Comparison of ENCODE assay signal across 14 cellular contexts in the genomic region with DNA sequence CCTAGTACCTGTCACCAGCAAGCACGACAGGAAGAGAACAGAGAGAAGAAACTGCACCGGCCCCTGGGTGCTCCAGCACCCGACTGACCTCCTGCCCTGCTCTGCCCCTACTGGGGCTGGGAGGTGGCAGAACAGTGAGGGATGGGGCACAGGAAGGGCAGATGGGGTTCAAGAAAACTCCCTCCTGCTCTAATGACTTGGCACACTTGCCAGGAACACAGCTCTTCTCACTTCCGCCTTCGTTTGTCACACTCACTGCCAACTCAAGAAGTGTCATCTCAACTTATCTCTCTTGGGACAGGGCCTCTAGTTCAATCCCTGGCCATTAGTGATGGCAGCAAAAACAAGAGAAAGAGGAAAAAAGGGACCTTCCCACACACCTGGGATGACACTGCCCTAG. TPM values are rescaled to one million over a fixed set of nuclear protein-coding genes. Genes with fewer than 3 reads are reported as not detected.
A peak's percentile ranks its signal among the peaks of the same experiment; 100 is the strongest.
DNase-seq lines count a peak whose midpoint lies in the region; ATAC-seq and TF ChIP-seq lines count a peak whose summit lies in the region.
"Had no signal": no experiment of that assay in that cellular context is flagged by ENCODE, and none has a peak within 500 bp of the region (broad histone marks: within the 10 kb centered on the region; RNA-seq: fewer than 3 reads in every experiment).

No MANE protein-coding gene starts in this region.

- H3K9me3 Mint-ChIP-seq in CD4-positive, CD25-positive, alpha-beta regulatory T cell: peaks cover 0 to 3% (median 0%) of the 10 kb centered on the region in 7 donors
- no peaks in the 10 kb centered on the region for H3K9me3 Mint-ChIP-seq in activated B cell treated with CpG ODN at 0.5 μM for 24 hours

- H3K4me3 Mint-ChIP-seq in CD4-positive, CD25-positive, alpha-beta regulatory T cell: no peak overlapping the region
- no peak overlapping the region for H3K4me3 Mint-ChIP-seq in activated B cell treated with CpG ODN at 0.5 μM for 24 hours
- H3K4me3 Mint-ChIP-seq: activated naive CD8-positive, alpha-beta T cell had no signal

- peak overlapping the region; percentile 45 to 82 (median 48) for H3K27ac Mint-ChIP-seq in CD4-positive, CD25-positive, alpha-beta regulatory T cell
- H3K27ac Mint-ChIP-seq in activated B cell treated with CpG ODN at 0.5 μM for 24 hours: peak overlapping the region; percentile 50
- H3K27ac Mint-ChIP-seq: activated naive CD8-positive, alpha-beta T cell had no signal

- peaks cover 15% of the 10 kb centered on the region for H3K4me1 ChIP-seq in CD4-positive, CD25-positive, alpha-beta regulatory T cell (ENCODE audit: control insufficient read depth, insufficient read depth, low read length, poor library complexity, severe bottlenecking)
- peaks cover 0 to 4% of the 10 kb centered on the region in 2 donors for H3K4me1 ChIP-seq in muscle layer of duodenum (ENCODE audit: control insufficient read depth in 1 of 2, insufficient read depth in 2 of 2, low read length in 2 of 2)
- H3K4me1 ChIP-seq: foreskin keratinocyte had no signal

- TF ChIP-seq CTCF in activated B cell treated with CpG ODN at 0.5 μM for 24 hours (IDR thresholded peaks at IDR 0.05): no peak

- intact Hi-C loops in activated B cell treated with CpG ODN at 0.5 μM for 24 hours (cut with micrococcal nuclease): loop anchor here (1.0 kb wide), 2 partner anchors 11 to 70 kb away; no protein-coding TSS in a partner anchor

- H3K4me1 Mint-ChIP-seq in CD4-positive, CD25-positive, alpha-beta regulatory T cell: peaks cover 12 to 51% (median 20%) of the 10 kb centered on the region in 4 donors
- H3K4me1 Mint-ChIP-seq in activated B cell treated with CpG ODN at 0.5 μM for 24 hours: peaks cover 14% of the 10 kb centered on the region

- no peaks in the 10 kb centered on the region for H3K9me3 ChIP-seq in CD4-positive, CD25-positive, alpha-beta regulatory T cell (ENCODE audit: control insufficient read depth in 2 of 2, low read length in 2 of 2)
- no peaks in the 10 kb centered on the region for H3K9me3 ChIP-seq in muscle layer of duodenum (ENCODE audit: control insufficient read depth in 1 of 2, low read length in 2 of 2)

- H3K36me3 ChIP-seq in CD4-positive, CD25-positive, alpha-beta regulatory T cell (ENCODE audit: control insufficient read depth, insufficient read depth, low read length): peaks cover 67% of the 10 kb centered on the region
- peaks cover 27 to 46% of the 10 kb centered on the region in 2 donors for H3K36me3 ChIP-seq in muscle layer of duodenum (ENCODE audit: control insufficient read depth in 1 of 2, insufficient read depth in 2 of 2, low read length in 2 of 2)

- CTCF ChIA-PET in activated B cell treated with CpG ODN at 0.5 μM for 24 hours (lab: Charles Lee): interaction anchor here (0.6 to 3.6 kb wide), 8 partner anchors 13 to 156 kb away, joined by 3 to 55 read pairs (median 3); a partner anchor contains a TSS

- no peak for ATAC-seq in CD4-positive, CD25-positive, alpha-beta regulatory T cell (ENCODE audit: low read depth in 2 of 2)
- ATAC-seq in GM18909 (IDR thresholded peaks at IDR 0.05; ENCODE audit: poor library complexity, unreplicated experiment) (peak; percentile 41), activated B cell treated with CpG ODN at 0.5 μM for 24 hours (ENCODE audit: low read depth) (peak; percentile 89)

- DNase-seq in CD4-positive, CD25-positive, alpha-beta regulatory T cell: no peak
- DNase-seq in activated B cell treated with CpG ODN at 0.5 μM for 24 hours (no peak), KBM-7 (no peak), globus pallidus (ENCODE audit: low spot score) (no peak), ureter (ENCODE audit: low spot score) (no peak)
- no peak for DNase-seq in stimulated activated naive CD4-positive, alpha-beta T cell (lab: John Stamatoyannopoulos, UW)
- DNase-seq: kidney glomerular epithelial cell had no signal

- H3K27me3 Mint-ChIP-seq in CD4-positive, CD25-positive, alpha-beta regulatory T cell: no peaks in the 10 kb centered on the region
- H3K27me3 Mint-ChIP-seq in activated B cell treated with CpG ODN at 0.5 μM for 24 hours: no peaks in the 10 kb centered on the region
- H3K27me3 Mint-ChIP-seq: activated naive CD8-positive, alpha-beta T cell had no signal

- H3K27me3 ChIP-seq in CD4-positive, CD25-positive, alpha-beta regulatory T cell (ENCODE audit: control insufficient read depth, insufficient read depth, low read length): no peaks in the 10 kb centered on the region
- H3K27me3 ChIP-seq in muscle layer of duodenum (ENCODE audit: low read depth, low read length): no peaks in the 10 kb centered on the region
- H3K27me3 ChIP-seq: foreskin keratinocyte had no signal

- H3K36me3 Mint-ChIP-seq in CD4-positive, CD25-positive, alpha-beta regulatory T cell: peaks cover 64% of the 10 kb centered on the region
- peaks cover 8% of the 10 kb centered on the region for H3K36me3 Mint-ChIP-seq in activated B cell treated with CpG ODN at 0.5 μM for 24 hours (ENCODE audit: low read depth)

- H3K27ac ChIP-seq in CD4-positive, CD25-positive, alpha-beta regulatory T cell (ENCODE audit: insufficient read depth, low read length, poor library complexity, severe bottlenecking): no peak overlapping the region
- H3K27ac ChIP-seq in muscle layer of duodenum (ENCODE audit: low read length): peak overlapping the region; percentile 70
- H3K27ac ChIP-seq: coronary artery, foreskin keratinocyte had no signal

- POLR2A ChIA-PET in activated B cell treated with CpG ODN at 0.5 μM for 24 hours (lab: Charles Lee): interaction anchor here (1.6 to 2.6 kb wide), 3 partner anchors 13 to 83 kb away, joined by 5 to 10 read pairs (median 8); a partner anchor contains a TSS

- in situ Hi-C loops in KBM-7 (cut with MboI; ENCODE audit: low pct_unique_long_range_greater_than_20kb, low sequenced_read_pairs): no loop called here

- H3K4me3 ChIP-seq in CD4-positive, CD25-positive, alpha-beta regulatory T cell (ENCODE audit: low read depth, low read length): no peak overlapping the region
- no peak overlapping the region for H3K4me3 ChIP-seq in muscle layer of duodenum (ENCODE audit: low read depth in 1 of 2, low read length in 2 of 2)
- H3K4me3 ChIP-seq: coronary artery had no signal

RNA-seq across cellular contexts. Expression of a gene that starts 42.7 kb away (rescaled TPM):
- total RNA-seq in CD4-positive, CD25-positive, alpha-beta regulatory T cell: 106 TPM
- 100 to 1,000 TPM; 465 to 625 (median 548) TPM for polyA plus RNA-seq in CD4-positive, CD25-positive, alpha-beta regulatory T cell
- total RNA-seq in activated B cell treated with CpG ODN at 0.5 μM for 24 hours (44.5 and 44.7 TPM in 2 replicates), ureter (39.0 TPM)
- total RNA-seq: RPMI7951 had no signal
- polyA plus RNA-seq: neural cell had no signal

Comparison
In these comparisons a context has a peak if more than half of its experiments do, and no peak if none do; other contexts are left out.
1. ATAC-seq: peak in GM18909 (single experiment) and activated B cell treated with CpG ODN at 0.5 μM for 24 hours (single experiment); none in CD4-positive, CD25-positive, alpha-beta regulatory T cell (0 of 2).